ENCODE assay signal across 13 cellular contexts in genomic region chr13:46962286-46962941, GRCh38.
DNase-seq lines count a peak whose midpoint lies in the region; ATAC-seq, FAIRE-seq and TF ChIP-seq lines count a peak whose summit lies in the region.
"Had no signal": no experiment of that assay in that cellular context is flagged by ENCODE, and none has a peak within 500 bp of the region (broad histone marks: within the 10 kb centered on the region; RNA-seq: fewer than 3 reads in every experiment).

No MANE protein-coding gene starts in this region.

- no peak overlapping the region for H3K4me2 ChIP-seq in Karpas-422 (ENCODE audit: low read depth, low read length, poor library complexity, severe bottlenecking)
- peak overlapping the region; percentile 35; the same call in 1 of the 2 replicates for H3K4me2 ChIP-seq in GM12878 (ENCODE audit: control insufficient read depth, insufficient read depth)

- H4K20me1 ChIP-seq in Karpas-422 (ENCODE audit: insufficient read depth, low read depth, low read length) (no peaks in the 10 kb centered on the region), GM12878 (ENCODE audit: control insufficient read depth, insufficient read depth) (no peaks in the 10 kb centered on the region)

- whole genome bisulfite sequencing in GM12878 (ENCODE audit: insufficient coverage, insufficient replicate concordance, low lambda C conversion rate, missing lambda C conversion rate) = 56% methylated on average over 5 of the region's 5 CpGs

- SMC1A ChIA-PET in GM12878 (lab: Charles Lee; ENCODE audit: uncharacterized antibody, unreplicated experiment) = interaction anchor here (0.6 to 2.0 kb wide), 15 partner anchors 9 to 891 kb away, joined by 3 to 8 read pairs (median 3); partner anchors contain the start of gene ESD

- H3K27ac ChIP-seq in Karpas-422 (ENCODE audit: low read length) = no peak overlapping the region
- no peak overlapping the region for H3K27ac ChIP-seq in GM12878 (ENCODE audit: control insufficient read depth, insufficient read depth)
- H3K27ac ChIP-seq: sigmoid colon, SJSA1 had no signal

- no peaks in the 10 kb centered on the region for H3K36me3 Mint-ChIP-seq in neural crest cell (ENCODE audit: low read depth)
- no peaks in the 10 kb centered on the region for H3K36me3 Mint-ChIP-seq in activated T-cell treated with anti-CD3 and anti-CD28 coated beads, Interleukin-2, amount 50 U/mL, for 24 hours (ENCODE audit: low read depth)

- POLR2A ChIA-PET in GM12878 (lab: Charles Lee) = interaction anchor here (0.6 kb wide), 1 partner anchor 128 kb away, joined by 3 read pairs; no protein-coding TSS in a partner anchor

- no peaks in the 10 kb centered on the region for H3K9me2 ChIP-seq in Karpas-422 (replicated peaks; ENCODE audit: insufficient read depth, low read length)

- TF ChIP-seq POLR2A in GM12878 (IDR thresholded peaks at IDR 0.05; ENCODE audit: low read depth, low read length) = no peak

- DNase-seq in ELR (ENCODE audit: low read depth) = peak; percentile 85
- DNase-seq in Karpas-422 = peak; percentile 57
- DNase-seq in GM12878 (ENCODE audit: low read depth, low spot score) = no peak
- no peak for DNase-seq in neural crest cell (ENCODE audit: low read depth, low spot score)
- no peak for DNase-seq in NCI-H2081 treated with DMSO at 0.1 percent for 48 hours (lab: John Stamatoyannopoulos, UW)
- no peak for DNase-seq in HAP-1 (ENCODE audit: low spot score in 2 of 2)
- no peak for DNase-seq in activated T-cell treated with anti-CD3 and anti-CD28 coated beads, Interleukin-2, amount 50 U/mL, for 24 hours
- DNase-seq: activated effector memory CD4-positive, alpha-beta T cell treated with anti-CD3 and anti-CD28 coated beads, Interleukin-2, amount 50 U/mL, for 16 hours; hypothalamus; sigmoid colon had no signal

- H3K36me3 ChIP-seq in Karpas-422 (ENCODE audit: insufficient read depth, low read length) (no peaks in the 10 kb centered on the region), GM12878 (ENCODE audit: control insufficient read depth in 2 of 2, insufficient read depth in 2 of 2, low read length in 1 of 2) (no peaks in the 10 kb centered on the region), HAP-1 (replicated peaks) (no peaks in the 10 kb centered on the region)
- H3K36me3 ChIP-seq: sigmoid colon, SJSA1 had no signal

- BruUV-seq in GM12878 (replicated peaks; lab: Mats Ljungman, UMichigan) = no TSS peak

- H3K79me2 ChIP-seq in Karpas-422 (ENCODE audit: low read length) = no peaks in the 10 kb centered on the region
- H3K79me2 ChIP-seq in GM12878 (ENCODE audit: control insufficient read depth, insufficient read depth, low read length) = no peaks in the 10 kb centered on the region

- H3K4me1 Mint-ChIP-seq in neural crest cell = no peaks in the 10 kb centered on the region
- H3K4me1 Mint-ChIP-seq in activated T-cell treated with anti-CD3 and anti-CD28 coated beads, Interleukin-2, amount 50 U/mL, for 24 hours (ENCODE audit: low read depth) = peaks cover 2% of the 10 kb centered on the region

- H3K9me3 Mint-ChIP-seq in neural crest cell = peaks cover 6% of the 10 kb centered on the region
- H3K9me3 Mint-ChIP-seq in activated T-cell treated with anti-CD3 and anti-CD28 coated beads, Interleukin-2, amount 50 U/mL, for 24 hours = no peaks in the 10 kb centered on the region
- H3K9me3 Mint-ChIP-seq: stimulated activated naive CD8-positive, alpha-beta T cell treated with anti-CD3 and anti-CD28 coated beads, Interleukin-15, Interleukin-2, amounts not matched to agents 100 ng/mL and 50 ng/mL, for 24 hours had no signal

- ATAC-seq in GM12878 (peak; percentile 67), esophagus mucosa (no peak)

- H3K9me3 ChIP-seq in Karpas-422 (ENCODE audit: low read length) (no peaks in the 10 kb centered on the region), GM12878 (replicated peaks; ENCODE audit: control insufficient read depth, insufficient read depth, low read length) (no peaks in the 10 kb centered on the region; the same call in 2 of the 3 replicates), HAP-1 (no peaks in the 10 kb centered on the region)
- H3K9me3 ChIP-seq: sigmoid colon, SJSA1 had no signal

- no peak overlapping the region for H3K27ac Mint-ChIP-seq in neural crest cell (ENCODE audit: unreplicated experiment)
- no peak overlapping the region for H3K27ac Mint-ChIP-seq in activated T-cell treated with anti-CD3 and anti-CD28 coated beads, Interleukin-2, amount 50 U/mL, for 24 hours
- H3K27ac Mint-ChIP-seq: stimulated activated naive CD8-positive, alpha-beta T cell treated with anti-CD3 and anti-CD28 coated beads, Interleukin-15, Interleukin-2, amounts not matched to agents 100 ng/mL and 50 ng/mL, for 24 hours had no signal

- peak; percentile 41 for FAIRE-seq in GM12878 (lab: Jason Lieb, UNC)

- H3K4me3 Mint-ChIP-seq in neural crest cell = no peak overlapping the region
- no peak overlapping the region for H3K4me3 Mint-ChIP-seq in activated T-cell treated with anti-CD3 and anti-CD28 coated beads, Interleukin-2, amount 50 U/mL, for 24 hours
- H3K4me3 Mint-ChIP-seq: stimulated activated naive CD8-positive, alpha-beta T cell treated with anti-CD3 and anti-CD28 coated beads, Interleukin-15, Interleukin-2, amounts not matched to agents 100 ng/mL and 50 ng/mL, for 24 hours had no signal

- peak; percentile 75 for TF ChIP-seq RAD21 in GM12878 (IDR thresholded peaks at IDR 0.05; ENCODE audit: insufficient read depth, low read depth, low read length)

- no peak overlapping the region for H3K9ac ChIP-seq in Karpas-422 (ENCODE audit: low read length)
- H3K9ac ChIP-seq in GM12878 (ENCODE audit: control insufficient read depth, insufficient read depth, low read length) = peak overlapping the region; percentile 12

- H3K4me1 ChIP-seq in Karpas-422 (ENCODE audit: low read length) (no peaks in the 10 kb centered on the region), GM12878 (ENCODE audit: control insufficient read depth, insufficient read depth, low read length) (peaks cover 16% of the 10 kb centered on the region), HAP-1 (no peaks in the 10 kb centered on the region)
- H3K4me1 ChIP-seq: sigmoid colon, SJSA1 had no signal

- TF ChIP-seq CTCF in GM12878 (IDR thresholded peaks at IDR 0.05 in 2 of 3, conservative IDR thresholded peaks at IDR 0.05 in 1 of 3; ENCODE audit: control insufficient read depth in 2 of 3, extremely low read depth in 1 of 3, insufficient read depth in 1 of 3, low read depth in 3 of 3, low read length in 3 of 3) (peak; percentile 60 to 69 (median 60); a peak in 5 of 6 replicates), neural crest cell (conservative IDR thresholded peaks at IDR 0.05) (peak; percentile 52)

- H2AFZ ChIP-seq in Karpas-422 (ENCODE audit: low read length) (no peak overlapping the region), GM12878 (ENCODE audit: control insufficient read depth, low read depth, low read length) (no peak overlapping the region; the same call in 1 of the 2 replicates)

- TF ChIP-seq EP300 in GM12878 (IDR thresholded peaks at IDR 0.05; ENCODE audit: borderline replicate concordance in 1 of 2, control insufficient read depth in 1 of 2, low read depth in 2 of 2, low read length in 2 of 2) = no peak

- in situ Hi-C loops in GM12878 (cut with MboI) = no loop called here
- in situ Hi-C loops in HAP-1 (cut with MboI; ENCODE audit: low sequenced_read_pairs) = no loop called here

- intact Hi-C loops in GM12878 (cut with micrococcal nuclease; ENCODE audit: unreplicated experiment) = loop anchor here (1.0 to 10.0 kb wide), 3 partner anchors 135 to 482 kb away; no protein-coding TSS in a partner anchor

- RAD21 ChIA-PET in GM12878 (lab: Charles Lee; ENCODE audit: unreplicated experiment) = interaction anchor here (0.5 to 1.6 kb wide), 10 partner anchors 8 to 1807 kb away, joined by 3 to 6 read pairs (median 3); no protein-coding TSS in a partner anchor

- no peaks in the 10 kb centered on the region for H3K27me3 Mint-ChIP-seq in neural crest cell (ENCODE audit: low read depth)
- H3K27me3 Mint-ChIP-seq in activated T-cell treated with anti-CD3 and anti-CD28 coated beads, Interleukin-2, amount 50 U/mL, for 24 hours = peaks cover 14% of the 10 kb centered on the region

- CTCF ChIA-PET in GM12878 (lab: Yijun Ruan, JAX) = interaction anchor here (0.6 to 6.1 kb wide), 33 partner anchors 10 to 813 kb away, joined by 3 to 51 read pairs (median 4); no protein-coding TSS in a partner anchor

- H3K4me3 ChIP-seq in Karpas-422 (ENCODE audit: low read length) = no peak overlapping the region
- no peak overlapping the region for H3K4me3 ChIP-seq in GM12878
- H3K4me3 ChIP-seq in HAP-1 = no peak overlapping the region
- H3K4me3 ChIP-seq: sigmoid colon, SJSA1 had no signal

- H3K27me3 ChIP-seq in Karpas-422 (ENCODE audit: low read length) (no peaks in the 10 kb centered on the region), GM12878 (replicated peaks in 1 of 2; ENCODE audit: control insufficient read depth in 2 of 2, insufficient read depth in 2 of 2, low read length in 1 of 2) (no peaks in the 10 kb centered on the region), HAP-1 (ENCODE audit: low read depth) (no peaks in the 10 kb centered on the region)
- H3K27me3 ChIP-seq: sigmoid colon, SJSA1 had no signal

TF ChIP-seq in GM12878, 131 proteins besides CTCF, POLR2A, EP300 and RAD21:
- TF ChIP-seq ZZZ3 (IDR thresholded peaks at IDR 0.05; ENCODE audit: control insufficient read depth, insufficient read length, low read depth) (no peak), SMC3 (IDR thresholded peaks at IDR 0.05; ENCODE audit: borderline replicate concordance, low read length) (peak; percentile 46; the same call in 1 of the 2 replicates), POLR2AphosphoS5 (IDR thresholded peaks at IDR 0.05; ENCODE audit: low read length) (no peak), EZH2 (IDR thresholded peaks at IDR 0.05; ENCODE audit: borderline replicate concordance, control insufficient read depth, low read depth, low read length) (no peak), STAT3 (IDR thresholded peaks at IDR 0.05; ENCODE audit: low read depth, low read length) (no peak), MXI1 (IDR thresholded peaks at IDR 0.05; ENCODE audit: low read depth, low read length) (no peak), BACH1 (IDR thresholded peaks at IDR 0.05; ENCODE audit: borderline replicate concordance) (no peak), FOS (IDR thresholded peaks at IDR 0.05; ENCODE audit: borderline replicate concordance, extremely low read depth, insufficient read length) (no peak), YY1 (IDR thresholded peaks at IDR 0.05; ENCODE audit: low read depth, low read length) (no peak)

Comparison
In these comparisons a context has a peak if more than half of its experiments do, and no peak if none do; other contexts are left out.
1. DNase-seq: peak in ELR (single experiment) and Karpas-422 (single experiment); none in GM12878 (single experiment), neural crest cell (single experiment), NCI-H2081 treated with DMSO at 0.1 percent for 48 hours (single experiment), HAP-1 (0 of 2) and activated T-cell treated with anti-CD3 and anti-CD28 coated beads, Interleukin-2, amount 50 U/mL, for 24 hours (single experiment).